15 cellular contexts compared by ENCODE assay signal in genomic region chr10:32459072-32459703, GRCh38. TPM values are rescaled to one million over a fixed set of nuclear protein-coding genes. Genes with fewer than 3 reads are reported as not detected.
DNase-seq lines count a peak whose midpoint lies in the region; ATAC-seq and TF ChIP-seq lines count a peak whose summit lies in the region.
"Had no signal": no experiment of that assay in that cellular context is flagged by ENCODE, and none has a peak within 500 bp of the region (broad histone marks: within the 10 kb centered on the region; RNA-seq: fewer than 3 reads in every experiment).

No MANE protein-coding gene starts in this region.

- no peak for TF ChIP-seq CTCF in right lobe of liver (IDR thresholded peaks at IDR 0.05)

- ATAC-seq in central memory CD8-positive, alpha-beta T cell (replicated peaks; ENCODE audit: extremely low read depth, poor library complexity, severe bottlenecking), result peak; percentile 99
- peak; percentile 90 for ATAC-seq in stimulated activated naive CD8-positive, alpha-beta T cell treated with anti-CD3 and anti-CD28 coated beads, Interleukin-15, amount 100 ng/mL, for 72 hours
- no peak for ATAC-seq in right lobe of liver
- no peak for ATAC-seq in GM18868 (IDR thresholded peaks at IDR 0.05; ENCODE audit: unreplicated experiment)
- no peak for ATAC-seq in Right ventricle myocardium superior (ENCODE audit: poor library complexity)
- ATAC-seq: gastrocnemius medialis had no signal

- peaks cover 7% of the 10 kb centered on the region for H3K9me3 Mint-ChIP-seq in activated CD4-positive, alpha-beta T cell treated with anti-CD3 and anti-CD28 coated beads, Interleukin-2, amount 10 ng/mL, durations not matched to agents 7 days and 5 days
- no peaks in the 10 kb centered on the region for H3K9me3 Mint-ChIP-seq in central memory CD8-positive, alpha-beta T cell
- H3K9me3 Mint-ChIP-seq in stimulated activated naive CD8-positive, alpha-beta T cell treated with anti-CD3 and anti-CD28 coated beads, Interleukin-15, amount 100 ng/mL, for 72 hours, result no peaks in the 10 kb centered on the region
- H3K9me3 Mint-ChIP-seq: memory B cell had no signal

- 70% methylated on average over 1 of the region's 1 CpG for WGBS in right lobe of liver (ENCODE audit: insufficient coverage, low coverage, low lambda C conversion rate, missing lambda C conversion rate)

- H3K27ac ChIP-seq in right lobe of liver, result no peak overlapping the region
- H3K27ac ChIP-seq: gastrocnemius medialis, neutrophil had no signal

- POLR2A ChIA-PET in activated CD4-positive, alpha-beta T cell treated with anti-CD3 and anti-CD28 coated beads, Interleukin-2, amount 10 ng/mL, durations not matched to agents 7 days and 5 days (lab: Charles Lee), result no interaction called here

- peaks cover 40% of the 10 kb centered on the region for H3K4me1 Mint-ChIP-seq in activated CD4-positive, alpha-beta T cell treated with anti-CD3 and anti-CD28 coated beads, Interleukin-2, amount 10 ng/mL, durations not matched to agents 7 days and 5 days
- peaks cover 19% of the 10 kb centered on the region for H3K4me1 Mint-ChIP-seq in central memory CD8-positive, alpha-beta T cell
- H3K4me1 Mint-ChIP-seq in stimulated activated naive CD8-positive, alpha-beta T cell treated with anti-CD3 and anti-CD28 coated beads, Interleukin-15, amount 100 ng/mL, for 72 hours, result peaks cover 16% of the 10 kb centered on the region
- H3K4me1 Mint-ChIP-seq: memory B cell had no signal

- peak overlapping the region; percentile 92 for H3K27ac Mint-ChIP-seq in activated CD4-positive, alpha-beta T cell treated with anti-CD3 and anti-CD28 coated beads, Interleukin-2, amount 10 ng/mL, durations not matched to agents 7 days and 5 days
- peak overlapping the region; percentile 58 for H3K27ac Mint-ChIP-seq in central memory CD8-positive, alpha-beta T cell (ENCODE audit: low read depth)
- H3K27ac Mint-ChIP-seq in stimulated activated naive CD8-positive, alpha-beta T cell treated with anti-CD3 and anti-CD28 coated beads, Interleukin-15, amount 100 ng/mL, for 72 hours, result no peak overlapping the region
- H3K27ac Mint-ChIP-seq: memory B cell had no signal

- H3K4me1 ChIP-seq in right lobe of liver, result no peaks in the 10 kb centered on the region
- H3K4me1 ChIP-seq: gastrocnemius medialis had no signal

- H3K4me3 Mint-ChIP-seq in activated CD4-positive, alpha-beta T cell treated with anti-CD3 and anti-CD28 coated beads, Interleukin-2, amount 10 ng/mL, durations not matched to agents 7 days and 5 days, result peak overlapping the region; percentile 30
- H3K4me3 Mint-ChIP-seq in central memory CD8-positive, alpha-beta T cell, result peak overlapping the region; percentile 47
- H3K4me3 Mint-ChIP-seq in stimulated activated naive CD8-positive, alpha-beta T cell treated with anti-CD3 and anti-CD28 coated beads, Interleukin-15, amount 100 ng/mL, for 72 hours, result no peak overlapping the region
- H3K4me3 Mint-ChIP-seq: memory B cell had no signal

- H3K9me3 ChIP-seq in right lobe of liver, result no peaks in the 10 kb centered on the region
- H3K9me3 ChIP-seq: gastrocnemius medialis, neutrophil had no signal

- CTCF ChIA-PET in activated CD4-positive, alpha-beta T cell treated with anti-CD3 and anti-CD28 coated beads, Interleukin-2, amount 10 ng/mL, durations not matched to agents 7 days and 5 days (lab: Charles Lee), result interaction anchor here (1.1 to 1.5 kb wide), 2 partner anchors 14 to 23 kb away, joined by 3 to 7 read pairs; partner anchors contain the start of gene CCDC7

- no peak for TF ChIP-seq POLR2A in right lobe of liver (IDR thresholded peaks at IDR 0.05)

- peaks cover 49% of the 10 kb centered on the region for H3K36me3 Mint-ChIP-seq in activated CD4-positive, alpha-beta T cell treated with anti-CD3 and anti-CD28 coated beads, Interleukin-2, amount 10 ng/mL, durations not matched to agents 7 days and 5 days (ENCODE audit: low read depth)
- peaks cover 10% of the 10 kb centered on the region for H3K36me3 Mint-ChIP-seq in central memory CD8-positive, alpha-beta T cell (ENCODE audit: insufficient read depth)

- no peaks in the 10 kb centered on the region for H3K27me3 ChIP-seq in right lobe of liver
- H3K27me3 ChIP-seq: gastrocnemius medialis, neutrophil had no signal

- intact Hi-C loops in right lobe of liver (cut with DNase I), result no loop called here
- intact Hi-C loops in Right ventricle myocardium superior (cut with DNase I), result no loop called here

- H3K4me3 ChIP-seq in right lobe of liver, result no peak overlapping the region
- H3K4me3 ChIP-seq: gastrocnemius medialis had no signal

- no peaks in the 10 kb centered on the region for H3K27me3 Mint-ChIP-seq in activated CD4-positive, alpha-beta T cell treated with anti-CD3 and anti-CD28 coated beads, Interleukin-2, amount 10 ng/mL, durations not matched to agents 7 days and 5 days
- no peaks in the 10 kb centered on the region for H3K27me3 Mint-ChIP-seq in central memory CD8-positive, alpha-beta T cell
- H3K27me3 Mint-ChIP-seq in stimulated activated naive CD8-positive, alpha-beta T cell treated with anti-CD3 and anti-CD28 coated beads, Interleukin-15, amount 100 ng/mL, for 72 hours, result no peaks in the 10 kb centered on the region
- H3K27me3 Mint-ChIP-seq: memory B cell had no signal

- peak; percentile 14 for DNase-seq in stimulated activated CD4-positive, alpha-beta T cell treated with anti-CD3 and anti-CD28 coated beads, Interleukin-15, amount 100 ng/mL, for 24 hours
- DNase-seq in stimulated activated CD4-positive, alpha-beta T cell treated with anti-CD3 and anti-CD28 coated beads, Interleukin-2, amount 100 ng/mL, for 48 hours, result no peak
- peak; percentile 84 for DNase-seq in activated CD4-positive, alpha-beta T cell treated with anti-CD3 and anti-CD28 coated beads, Interleukin-2, amount 10 ng/mL, durations not matched to agents 7 days and 5 days
- peak in 1 of 2 donors; percentile 43 for DNase-seq in central memory CD8-positive, alpha-beta T cell (ENCODE audit: low spot score in 2 of 2)
- peak in 1 of 2 donors; percentile 17 for DNase-seq in stimulated activated naive CD8-positive, alpha-beta T cell treated with anti-CD3 and anti-CD28 coated beads, Interleukin-15, amount 100 ng/mL, for 72 hours
- DNase-seq in right lobe of liver, result no peak
- DNase-seq in Right ventricle myocardium superior, result no peak
- DNase-seq: DMS153, gastrocnemius medialis, HCEC 1CT, NCI-H2171 treated with DMSO at 0.1 percent for 48 hours, SHP77 treated with DMSO at 0.1 percent for 48 hours had no signal

- peaks cover 0 to 2% (median 0%) of the 10 kb centered on the region in 4 donors for H3K36me3 ChIP-seq in right lobe of liver

RNA-seq across cellular contexts. Expression of gene CCDC7, which starts 13.2 kb away (rescaled TPM):
- 10 to 100 TPM; 18.3 to 21.4 TPM for total RNA-seq in activated CD4-positive, alpha-beta T cell treated with anti-CD3 and anti-CD28 coated beads, Interleukin-2, amount 10 ng/mL, durations not matched to agents 7 days and 5 days
- total RNA-seq in right lobe of liver (10 to 100 TPM in 1 of 6 experiments, 1 to 10 TPM in 5; 4.1 to 12.4 (median 6.0) TPM), Right ventricle myocardium superior (19.0 TPM)

Comparison
In these comparisons a context has a peak if more than half of its experiments do, and no peak if none do; other contexts are left out.
1. DNase-seq: peak in stimulated activated CD4-positive, alpha-beta T cell treated with anti-CD3 and anti-CD28 coated beads, Interleukin-15, amount 100 ng/mL, for 24 hours (single experiment) and activated CD4-positive, alpha-beta T cell treated with anti-CD3 and anti-CD28 coated beads, Interleukin-2, amount 10 ng/mL, durations not matched to agents 7 days and 5 days (single experiment); none in stimulated activated CD4-positive, alpha-beta T cell treated with anti-CD3 and anti-CD28 coated beads, Interleukin-2, amount 100 ng/mL, for 48 hours (0 of 2), right lobe of liver (0 of 3) and Right ventricle myocardium superior (single experiment).
2. H3K27ac Mint-ChIP-seq: peak in activated CD4-positive, alpha-beta T cell treated with anti-CD3 and anti-CD28 coated beads, Interleukin-2, amount 10 ng/mL, durations not matched to agents 7 days and 5 days (single experiment) and central memory CD8-positive, alpha-beta T cell (single experiment); none in stimulated activated naive CD8-positive, alpha-beta T cell treated with anti-CD3 and anti-CD28 coated beads, Interleukin-15, amount 100 ng/mL, for 72 hours (0 of 2).
3. H3K4me3 Mint-ChIP-seq: peak in activated CD4-positive, alpha-beta T cell treated with anti-CD3 and anti-CD28 coated beads, Interleukin-2, amount 10 ng/mL, durations not matched to agents 7 days and 5 days (single experiment) and central memory CD8-positive, alpha-beta T cell (single experiment); none in stimulated activated naive CD8-positive, alpha-beta T cell treated with anti-CD3 and anti-CD28 coated beads, Interleukin-15, amount 100 ng/mL, for 72 hours (0 of 2).
4. ATAC-seq: peak in central memory CD8-positive, alpha-beta T cell (single experiment) and stimulated activated naive CD8-positive, alpha-beta T cell treated with anti-CD3 and anti-CD28 coated beads, Interleukin-15, amount 100 ng/mL, for 72 hours (single experiment); none in right lobe of liver (0 of 4), GM18868 (single experiment) and Right ventricle myocardium superior (single experiment).